8 cellular contexts compared by ENCODE assay signal in genomic region chr22:39502109-39502788, GRCh38. TPM values are rescaled to one million over a fixed set of nuclear protein-coding genes. Genes with fewer than 3 reads are reported as not detected.
A peak's percentile ranks its signal among the peaks of the same experiment; 100 is the strongest.
DNase-seq lines count a peak whose midpoint lies in the region; ATAC-seq and TF ChIP-seq lines count a peak whose summit lies in the region.

MIEF1 (plus strand) TSS chr22:39502290; CDS start chr22:39511295, 9,005 bp downstream.

- POLR2A ChIA-PET in CD4-positive, alpha-beta T cell (lab: Charles Lee): interaction anchor here (0.5 to 4.1 kb wide), 12 partner anchors 12 to 1785 kb away, joined by 3 to 69 read pairs (median 6); partner anchors contain the start of genes ATF4, RANGAP1, RPL3 and SYNGR1

- CTCF ChIA-PET in CD4-positive, alpha-beta T cell (lab: Charles Lee): interaction anchor here (1.6 to 2.0 kb wide), 2 partner anchors 27 to 103 kb away, joined by 9 to 13 read pairs; partner anchors contain the start of gene TAB1

- H3K4me1 Mint-ChIP-seq in CD4-positive, alpha-beta T cell (ENCODE audit: low read depth): peaks cover 47% of the 10 kb centered on the region

- no peaks in the 10 kb centered on the region for H3K27me3 Mint-ChIP-seq in CD4-positive, alpha-beta T cell

- no peak for TF ChIP-seq CTCF in CD4-positive, alpha-beta T cell (IDR thresholded peaks at IDR 0.05)
- no peak for TF ChIP-seq CTCF in HL-60 (IDR thresholded peaks at IDR 0.05; ENCODE audit: insufficient read depth, low read length)

- peaks cover 45% of the 10 kb centered on the region for H3K36me3 Mint-ChIP-seq in CD4-positive, alpha-beta T cell (ENCODE audit: low read depth)

- H3K4me3 ChIP-seq in HL-60 (replicated peaks; ENCODE audit: insufficient read depth, low read length): peak within 1 kb of the TSS; percentile 90
- peak within 1 kb of the TSS; percentile 86 for H3K4me3 ChIP-seq in effector memory CD4-positive, alpha-beta T cell (ENCODE audit: insufficient read depth, low read depth, low read length, poor library complexity, severe bottlenecking)

- peak; percentile 70 to 89 (median 83) for DNase-seq in CD4-positive, alpha-beta T cell
- DNase-seq in HL-60 (ENCODE audit: low read depth in 1 of 2, low spot score in 1 of 2) (peak; percentile 96 to 99), NK-92 (lab: John Stamatoyannopoulos, UW; ENCODE audit: unreplicated experiment) (peak; percentile 37), medulla oblongata (ENCODE audit: extremely low spot score) (peak; percentile 99)
- peak; percentile 96 for DNase-seq in activated CD8-positive, alpha-beta memory T cell treated with anti-CD3 and anti-CD28 coated beads for 24 hours
- DNase-seq in effector memory CD4-positive, alpha-beta T cell: peak; percentile 80 to 84 (median 81)
- DNase-seq in stimulated activated CD8-positive, alpha-beta memory T cell treated with anti-CD3 and anti-CD28 coated beads, Interleukin-12 subunit alpha, Interleukin-12 subunit beta, amount 100 ng/mL, for 1 hour (ENCODE audit: low read depth): peak; percentile 81

- peak; percentile 94 for ATAC-seq in CD4-positive, alpha-beta T cell (ENCODE audit: poor library complexity)
- ATAC-seq in GM19452 (IDR thresholded peaks at IDR 0.05; ENCODE audit: unreplicated experiment): peak; percentile 92

- H3K27ac Mint-ChIP-seq in CD4-positive, alpha-beta T cell: peak within 1 kb of the TSS; percentile 92

- intact Hi-C loops in CD4-positive, alpha-beta T cell (cut with DNase I, micrococcal nuclease): loop anchor here in 1 of 2 experiments (1.0 to 10.0 kb wide), 3 partner anchors 18 to 257 kb away; partner anchors contain the start of genes ATF4 and PDGFB

- no peaks in the 10 kb centered on the region for H3K9me3 Mint-ChIP-seq in CD4-positive, alpha-beta T cell

- peaks cover 20% of the 10 kb centered on the region for H3K4me1 ChIP-seq in effector memory CD4-positive, alpha-beta T cell (ENCODE audit: control insufficient read depth, insufficient read depth, low read length, poor library complexity, severe bottlenecking)

- no peaks in the 10 kb centered on the region for H3K27me3 ChIP-seq in CD4-positive, alpha-beta T cell (ENCODE audit: control insufficient read depth, insufficient read depth, low read length)
- no peaks in the 10 kb centered on the region for H3K27me3 ChIP-seq in HL-60 (ENCODE audit: insufficient read depth, poor library complexity, severe bottlenecking)
- H3K27me3 ChIP-seq in effector memory CD4-positive, alpha-beta T cell (replicated peaks; ENCODE audit: control insufficient read depth, insufficient read depth, low read length, poor library complexity, severe bottlenecking): no peaks in the 10 kb centered on the region

- peak within 1 kb of the TSS; percentile 99 for H3K4me3 Mint-ChIP-seq in CD4-positive, alpha-beta T cell

- peaks cover 29% of the 10 kb centered on the region for H3K36me3 ChIP-seq in effector memory CD4-positive, alpha-beta T cell (ENCODE audit: control insufficient read depth, insufficient read depth, low read length)

- no peaks in the 10 kb centered on the region for H3K9me3 ChIP-seq in CD4-positive, alpha-beta T cell (ENCODE audit: control insufficient read depth, low read length)
- H3K9me3 ChIP-seq in effector memory CD4-positive, alpha-beta T cell (ENCODE audit: control insufficient read depth, low read length): no peaks in the 10 kb centered on the region

- H3K27ac ChIP-seq in CD4-positive, alpha-beta T cell (ENCODE audit: low read depth, low read length): peak within 1 kb of the TSS; percentile 61
- H3K27ac ChIP-seq in HL-60 (replicated peaks): peak within 1 kb of the TSS; percentile 88
- H3K27ac ChIP-seq in effector memory CD4-positive, alpha-beta T cell (ENCODE audit: insufficient read depth, low read length, poor library complexity, severe bottlenecking): peak within 1 kb of the TSS; percentile 71

RNA-seq across cellular contexts. Expression of gene MIEF1, which starts in this region (rescaled TPM):
- 10 to 100 TPM; 19.8 to 20.4 TPM for total RNA-seq in CD4-positive, alpha-beta T cell

Comparison
In these comparisons a context has a peak if more than half of its experiments do, and no peak if none do; other contexts are left out.
1. Peak in every context shown above with its lines: DNase-seq, ATAC-seq, H3K4me3 ChIP-seq and H3K27ac ChIP-seq.
2. DNase-seq: peak in every context shown above with its lines; median percentile 99 in medulla oblongata; 98 in HL-60; 96 in activated CD8-positive, alpha-beta memory T cell treated with anti-CD3 and anti-CD28 coated beads for 24 hours; 83 in CD4-positive, alpha-beta T cell; 81 in effector memory CD4-positive, alpha-beta T cell; 81 in stimulated activated CD8-positive, alpha-beta memory T cell treated with anti-CD3 and anti-CD28 coated beads, Interleukin-12 subunit alpha, Interleukin-12 subunit beta, amount 100 ng/mL, for 1 hour; 37 in NK-92.